Comparison of ENCODE assay signal across 20 cellular contexts in the genomic region with DNA sequence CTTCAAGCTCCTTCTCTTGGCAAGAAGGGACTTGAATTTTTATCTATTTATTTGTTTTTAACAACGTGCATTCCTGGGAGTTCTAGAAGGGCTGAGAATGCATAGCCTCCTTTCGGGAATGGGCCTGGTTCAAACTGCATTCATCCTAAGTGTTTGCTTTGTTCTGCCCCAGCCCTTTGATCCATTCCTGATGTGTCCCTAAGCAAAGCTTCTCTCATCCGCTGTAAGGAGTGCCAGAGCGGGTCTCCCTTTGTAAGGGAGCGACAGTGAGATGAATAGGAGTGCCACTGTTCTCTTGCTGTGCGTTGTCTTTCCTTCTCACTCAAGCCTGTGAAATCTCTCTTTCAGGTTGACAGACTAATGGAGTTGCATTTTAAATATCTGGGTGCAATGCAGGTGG.
"Had no signal": no experiment of that assay in that cellular context is flagged by ENCODE, and none has a peak within 500 bp of the region (broad histone marks: within the 10 kb centered on the region; RNA-seq: fewer than 3 reads in every experiment).

No MANE protein-coding gene starts in this region.

- H3K27me3 Mint-ChIP-seq: type B pancreatic cell had no signal

- H3K9me3 ChIP-seq: adrenal gland, esophagus muscularis mucosa, gastroesophageal sphincter, psoas muscle, stomach, testis had no signal

- ATAC-seq: activated naive CD4-positive, alpha-beta T cell treated with anti-CD3 and anti-CD28 coated beads, Interleukin-2, amount 50 U/mL, for 72 hours; gastroesophageal sphincter; left cardiac atrium; psoas muscle; right cardiac atrium had no signal

- H3K27ac Mint-ChIP-seq: activated naive CD4-positive, alpha-beta T cell treated with anti-CD3 and anti-CD28 coated beads, Interleukin-2, amount 50 U/mL, for 72 hours; activated T-helper 1 cell treated with anti-CD3 and anti-CD28 coated beads, Interleukin-12 subunit alpha, Interleukin-12 subunit beta, Interleukin-2, Interleukin-4 antibody, amounts not matched to agents 30 ng/mL and 10 ng/mL and 1 ng/mL, durations not matched to agents 14 hours and 24 hours and 36 hours; nephron progenitor cell; type B pancreatic cell had no signal

- H3K27ac ChIP-seq: adrenal gland, esophagus muscularis mucosa, gastroesophageal sphincter, psoas muscle, stomach, testis, WERI-Rb-1 had no signal

- H3K4me3 ChIP-seq: adrenal gland, esophagus muscularis mucosa, gastroesophageal sphincter, lung, psoas muscle, stomach, testis had no signal

- H3K4me3 Mint-ChIP-seq: activated T-helper 1 cell treated with anti-CD3 and anti-CD28 coated beads, Interleukin-12 subunit alpha, Interleukin-12 subunit beta, Interleukin-2, Interleukin-4 antibody, amounts not matched to agents 30 ng/mL and 10 ng/mL and 1 ng/mL, durations not matched to agents 14 hours and 24 hours and 36 hours; nephron progenitor cell; type B pancreatic cell had no signal

- H3K4me1 ChIP-seq: esophagus muscularis mucosa, gastroesophageal sphincter, testis had no signal

- DNase-seq: activated CD4-positive, alpha-beta T cell treated with anti-CD3 and anti-CD28 coated beads for 1 hour; activated CD8-positive, alpha-beta memory T cell treated with anti-CD3 and anti-CD28 coated beads for 24 hours; activated gamma-delta T cell treated with Interleukin-2 at 50 U/mL for 16 hours; adrenal gland; effector CD8-positive, alpha-beta T cell; left cardiac atrium; midbrain; nephron progenitor cell; psoas muscle; right cardiac atrium; stomach; T-helper 2 cell; testis; WERI-Rb-1 had no signal

- H3K27me3 ChIP-seq: adrenal gland, esophagus muscularis mucosa, gastroesophageal sphincter, stomach, testis had no signal

- H3K9me3 Mint-ChIP-seq: activated naive CD4-positive, alpha-beta T cell treated with anti-CD3 and anti-CD28 coated beads, Interleukin-2, amount 50 U/mL, for 72 hours; activated T-helper 1 cell treated with anti-CD3 and anti-CD28 coated beads, Interleukin-12 subunit alpha, Interleukin-12 subunit beta, Interleukin-2, Interleukin-4 antibody, amounts not matched to agents 30 ng/mL and 10 ng/mL and 1 ng/mL, durations not matched to agents 14 hours and 24 hours and 36 hours; nephron progenitor cell; type B pancreatic cell had no signal
